ENCODE assay signal across 2 cellular contexts in the genomic region with DNA sequence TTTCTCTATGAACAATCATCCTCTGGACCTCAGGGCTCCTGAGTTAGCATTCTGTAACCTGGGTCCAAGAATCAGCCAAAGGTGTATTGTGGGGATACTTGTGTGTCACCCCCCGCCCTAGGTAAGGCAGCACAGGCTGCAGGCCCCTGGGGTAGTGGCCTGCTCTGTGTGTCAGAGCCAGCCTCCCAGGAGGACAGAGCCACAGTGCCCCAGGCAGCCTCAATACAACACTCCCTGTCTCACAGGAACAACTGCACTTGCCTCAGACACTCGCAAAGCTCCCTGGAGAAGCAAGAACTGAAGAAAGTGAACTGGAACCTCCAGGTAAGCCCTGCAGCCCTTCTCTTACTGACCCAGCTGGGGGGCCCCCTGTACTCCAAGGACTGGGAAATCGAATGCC.
TF ChIP-seq lines count a peak whose summit lies in the region.

No MANE protein-coding gene starts in this region.

TF ChIP-seq in IMR-90, 13 proteins besides CTCF, POLR2A, EP300 and RAD21:
- TF ChIP-seq MXI1 (IDR thresholded peaks at IDR 0.05; ENCODE audit: borderline replicate concordance, low read depth, low read length) (no peak), CEBPB (IDR thresholded peaks at IDR 0.05; ENCODE audit: low read depth, low read length) (no peak), MAFK (IDR thresholded peaks at IDR 0.05; ENCODE audit: low read depth, low read length) (no peak), MAZ (IDR thresholded peaks at IDR 0.05; ENCODE audit: borderline replicate concordance, low read depth, low read length) (no peak), RFX5 (IDR thresholded peaks at IDR 0.05; ENCODE audit: low read depth, low read length) (no peak), NFE2L2 (IDR thresholded peaks at IDR 0.05; ENCODE audit: low read depth, low read length) (no peak), USF2 (IDR thresholded peaks at IDR 0.05; ENCODE audit: low read depth, low read length) (no peak), BHLHE40 (IDR thresholded peaks at IDR 0.05; ENCODE audit: low read depth, low read length) (no peak)
- TF ChIP-seq, protein P1, sequence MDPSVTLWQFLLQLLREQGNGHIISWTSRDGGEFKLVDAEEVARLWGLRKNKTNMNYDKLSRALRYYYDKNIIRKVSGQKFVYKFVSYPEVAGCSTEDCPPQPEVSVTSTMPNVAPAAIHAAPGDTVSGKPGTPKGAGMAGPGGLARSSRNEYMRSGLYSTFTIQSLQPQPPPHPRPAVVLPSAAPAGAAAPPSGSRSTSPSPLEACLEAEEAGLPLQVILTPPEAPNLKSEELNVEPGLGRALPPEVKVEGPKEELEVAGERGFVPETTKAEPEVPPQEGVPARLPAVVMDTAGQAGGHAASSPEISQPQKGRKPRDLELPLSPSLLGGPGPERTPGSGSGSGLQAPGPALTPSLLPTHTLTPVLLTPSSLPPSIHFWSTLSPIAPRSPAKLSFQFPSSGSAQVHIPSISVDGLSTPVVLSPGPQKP (IDR thresholded peaks at IDR 0.05; ENCODE audit: borderline replicate concordance, low read depth, low read length), result no peak

TF ChIP-seq in H1, 55 proteins besides CTCF, POLR2A, EP300 and RAD21:
- TF ChIP-seq KDM4A (IDR thresholded peaks at IDR 0.05; ENCODE audit: low read depth, low read length, severe bottlenecking) (no peak), CBX8 (IDR thresholded peaks at IDR 0.05; ENCODE audit: borderline replicate concordance, low read depth, low read length) (no peak), ATF2 (IDR thresholded peaks at IDR 0.05; ENCODE audit: low read length) (no peak), SP1 (IDR thresholded peaks at IDR 0.05; ENCODE audit: low read depth, low read length) (no peak), JUN (IDR thresholded peaks at IDR 0.05; ENCODE audit: low read depth, low read length) (no peak), GTF2F1 (IDR thresholded peaks at IDR 0.05; ENCODE audit: borderline replicate concordance, low read depth, low read length) (no peak), EGR1 (IDR thresholded peaks at IDR 0.05; ENCODE audit: borderline replicate concordance, low read depth, low read length) (no peak), RBBP5 (IDR thresholded peaks at IDR 0.05; ENCODE audit: borderline replicate concordance, low read depth, low read length) (no peak), CHD7 (IDR thresholded peaks at IDR 0.05; ENCODE audit: insufficient replicate concordance, low read length) (no peak), CTBP2 (IDR thresholded peaks at IDR 0.05; ENCODE audit: borderline replicate concordance, insufficient read depth, insufficient read length, low read length) (no peak)
- TF ChIP-seq, protein P2, sequence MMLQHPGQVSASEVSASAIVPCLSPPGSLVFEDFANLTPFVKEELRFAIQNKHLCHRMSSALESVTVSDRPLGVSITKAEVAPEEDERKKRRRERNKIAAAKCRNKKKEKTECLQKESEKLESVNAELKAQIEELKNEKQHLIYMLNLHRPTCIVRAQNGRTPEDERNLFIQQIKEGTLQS (IDR thresholded peaks at IDR 0.05; ENCODE audit: insufficient read depth, low read depth, low read length), result no peak
